In the genomic region with DNA sequence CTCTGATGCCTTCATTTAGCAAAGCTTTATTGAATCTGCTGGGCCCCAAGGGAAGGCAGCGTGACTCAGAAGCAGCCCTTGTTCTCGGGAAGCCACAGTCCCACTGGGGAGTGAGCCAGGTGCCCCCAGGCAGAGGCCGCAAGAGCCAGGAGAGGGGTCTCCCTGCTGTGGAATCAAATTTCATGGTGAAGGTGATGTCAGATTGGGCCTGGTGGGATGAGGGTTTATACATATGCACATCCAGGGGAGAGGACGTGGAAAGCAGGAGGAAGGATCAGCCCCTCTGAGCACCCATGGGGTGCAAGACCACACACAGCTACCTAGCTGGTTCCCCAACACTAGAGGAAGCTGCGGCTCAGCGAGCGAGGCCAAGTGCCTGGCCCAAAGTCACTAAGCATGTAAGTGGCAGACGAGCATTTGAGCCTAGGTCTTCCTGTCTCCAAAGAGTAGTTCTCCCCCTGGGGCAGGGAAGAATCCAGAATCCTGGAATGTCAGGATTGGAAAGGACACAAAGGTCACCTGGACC, we compare ENCODE assay signal across 9 cellular contexts. TPM values are rescaled to one million over a fixed set of nuclear protein-coding genes. Genes with fewer than 3 reads are reported as not detected.
DNase-seq lines count a peak whose midpoint lies in the region; ATAC-seq and TF ChIP-seq lines count a peak whose summit lies in the region.
"Had no signal": no experiment of that assay in that cellular context is flagged by ENCODE, and none has a peak within 500 bp of the region (broad histone marks: within the 10 kb centered on the region; RNA-seq: fewer than 3 reads in every experiment).

No MANE protein-coding gene starts in this region.

- peaks cover 29% of the 10 kb centered on the region for H3K4me1 Mint-ChIP-seq in neural progenitor cell

- no TSS peak for BruUV-seq in mammary epithelial cell (replicated peaks; lab: Mats Ljungman, UMichigan)

- dilution Hi-C loops in mammary epithelial cell (cut with HindIII; ENCODE audit: low sequenced_read_pairs), result loop anchor here (5.0 kb wide), 2 partner anchors 101 to 224 kb away; no protein-coding TSS in a partner anchor

- no peaks in the 10 kb centered on the region for H4K20me1 ChIP-seq in Karpas-422 (ENCODE audit: insufficient read depth, low read depth, low read length)
- H4K20me1 ChIP-seq in mammary epithelial cell (ENCODE audit: insufficient read depth, low read length), result no peaks in the 10 kb centered on the region
- peaks cover 20% of the 10 kb centered on the region for H4K20me1 ChIP-seq in neural progenitor cell (ENCODE audit: low read depth)

- peaks cover 7% of the 10 kb centered on the region for H3K27me3 Mint-ChIP-seq in neural progenitor cell (ENCODE audit: insufficient read depth, low read depth)

- ATAC-seq in HG03039 (IDR thresholded peaks at IDR 0.05; ENCODE audit: unreplicated experiment), result no peak
- no peak for ATAC-seq in left ventricle myocardium superior
- ATAC-seq in HG02870 (IDR thresholded peaks at IDR 0.05; ENCODE audit: unreplicated experiment), result no peak

- WGBS in mammary epithelial cell (ENCODE audit: low coverage, missing lambda C conversion rate), result 35% methylated on average over 7 of the region's 8 CpGs

- peaks cover 63% of the 10 kb centered on the region for H3K79me2 ChIP-seq in Karpas-422 (ENCODE audit: low read length)
- no peaks in the 10 kb centered on the region for H3K79me2 ChIP-seq in mammary epithelial cell (ENCODE audit: insufficient read depth, low read length)
- H3K79me2 ChIP-seq in neural progenitor cell (ENCODE audit: low read depth), result no peaks in the 10 kb centered on the region

- H3K4me3 Mint-ChIP-seq in neural progenitor cell, result peak overlapping the region; percentile 94
- H3K4me3 Mint-ChIP-seq: T-helper 1 cell treated with Interleukin-12 subunit alpha and Interleukin-12 subunit beta and Interleukin-4 antibody, amounts not matched to agents 30 μg/mL and 1 μg/mL, for 36 hours had no signal

- H3K27ac ChIP-seq in Karpas-422 (ENCODE audit: low read length) (peak overlapping the region; percentile 94), mammary epithelial cell (ENCODE audit: insufficient read depth, low read depth, low read length) (no peak overlapping the region), neural progenitor cell (no peak overlapping the region)

- intact Hi-C loops in mammary epithelial cell (cut with micrococcal nuclease) (no loop called here), left ventricle myocardium superior (cut with micrococcal nuclease) (no loop called here)

- H2AFZ ChIP-seq in Karpas-422 (ENCODE audit: low read length) (no peak overlapping the region), mammary epithelial cell (ENCODE audit: low read depth, low read length) (no peak overlapping the region), neural progenitor cell (replicated peaks) (no peak overlapping the region)

- CTCF ChIA-PET in mammary epithelial cell (lab: Charles Lee; ENCODE audit: low non-redundant PET), result no interaction called here

- no peaks in the 10 kb centered on the region for H3K9me3 ChIP-seq in ES-I3 (ENCODE audit: control insufficient read depth, insufficient read depth, low read length)
- H3K9me3 ChIP-seq in Karpas-422 (ENCODE audit: low read length), result no peaks in the 10 kb centered on the region
- H3K9me3 ChIP-seq in mammary epithelial cell (replicated peaks; ENCODE audit: insufficient read depth, low read length), result no peaks in the 10 kb centered on the region
- H3K9me3 ChIP-seq in neural progenitor cell (ENCODE audit: low read depth), result no peaks in the 10 kb centered on the region

- H3K4me3 ChIP-seq in Karpas-422 (ENCODE audit: low read length) (peak overlapping the region; percentile 85), mammary epithelial cell (replicated peaks in 1 of 3; ENCODE audit: insufficient read depth in 1 of 3, low read depth in 2 of 3, low read length in 3 of 3) (no peak overlapping the region), neural progenitor cell (no peak overlapping the region)

- no peaks in the 10 kb centered on the region for H3K36me3 Mint-ChIP-seq in neural progenitor cell

- H3K9me3 Mint-ChIP-seq in neural progenitor cell, result no peaks in the 10 kb centered on the region
- H3K9me3 Mint-ChIP-seq: T-helper 1 cell treated with Interleukin-12 subunit alpha and Interleukin-12 subunit beta and Interleukin-4 antibody, amounts not matched to agents 30 μg/mL and 1 μg/mL, for 36 hours had no signal

- in situ Hi-C loops in mammary epithelial cell (cut with MboI; ENCODE audit: low sequenced_read_pairs in 2 of 2), result no loop called here

- no peaks in the 10 kb centered on the region for H3K36me3 ChIP-seq in ES-I3 (ENCODE audit: insufficient read depth, low read length)
- H3K36me3 ChIP-seq in Karpas-422 (ENCODE audit: insufficient read depth, low read length), result no peaks in the 10 kb centered on the region
- H3K36me3 ChIP-seq in mammary epithelial cell (ENCODE audit: insufficient read depth, low read length), result no peaks in the 10 kb centered on the region
- H3K36me3 ChIP-seq in neural progenitor cell, result no peaks in the 10 kb centered on the region

- H3K4me1 ChIP-seq in ES-I3 (ENCODE audit: insufficient read depth, low read length) (peaks cover 25% of the 10 kb centered on the region), Karpas-422 (ENCODE audit: low read length) (peaks cover 50% of the 10 kb centered on the region), mammary epithelial cell (ENCODE audit: insufficient read depth, low read length) (peaks cover 17% of the 10 kb centered on the region), neural progenitor cell (peaks cover 6% of the 10 kb centered on the region)

- DNase-seq in Karpas-422, result peak; percentile 89
- peak; percentile 42 for DNase-seq in mammary epithelial cell
- no peak for DNase-seq in neural progenitor cell (ENCODE audit: low spot score)
- no peak for DNase-seq in stimulated activated CD4-positive, alpha-beta T cell treated with anti-CD3 and anti-CD28 coated beads, Interleukin-12 subunit alpha, Interleukin-12 subunit beta, amount 100 ng/mL, for 4 hours
- DNase-seq in left ventricle myocardium superior, result no peak

- peaks cover 15% of the 10 kb centered on the region for H3F3A ChIP-seq in neural progenitor cell (ENCODE audit: low read depth)

- H3K4me2 ChIP-seq in Karpas-422 (ENCODE audit: low read depth, low read length, poor library complexity, severe bottlenecking) (peak overlapping the region; percentile 90), mammary epithelial cell (ENCODE audit: insufficient read depth, low read depth, low read length) (no peak overlapping the region), neural progenitor cell (no peak overlapping the region)

- H3K27me3 ChIP-seq in Karpas-422 (ENCODE audit: low read length) (no peaks in the 10 kb centered on the region), mammary epithelial cell (ENCODE audit: insufficient read depth, low read length) (peaks cover 4% of the 10 kb centered on the region), neural progenitor cell (peaks cover 12% of the 10 kb centered on the region)

- peak overlapping the region; percentile 25 for H3K27ac Mint-ChIP-seq in neural progenitor cell
- H3K27ac Mint-ChIP-seq: T-helper 1 cell treated with Interleukin-12 subunit alpha and Interleukin-12 subunit beta and Interleukin-4 antibody, amounts not matched to agents 30 μg/mL and 1 μg/mL, for 36 hours had no signal

- TF ChIP-seq CTCF in mammary epithelial cell (conservative IDR thresholded peaks at IDR 0.05 in 1 of 2, IDR thresholded peaks at IDR 0.05 in 1 of 2; ENCODE audit: extremely low read depth in 1 of 2, insufficient read depth in 1 of 2, low read depth in 1 of 2, low read length in 2 of 2) (no peak), neural progenitor cell (IDR thresholded peaks at IDR 0.05) (no peak)

- peak overlapping the region; percentile 96; the same call in 1 of the 2 replicates for H3K9ac ChIP-seq in ES-I3 (ENCODE audit: low read depth, low read length)
- H3K9ac ChIP-seq in Karpas-422 (ENCODE audit: low read length), result peak overlapping the region; percentile 83
- H3K9ac ChIP-seq in mammary epithelial cell (ENCODE audit: insufficient read depth, low read length), result no peak overlapping the region
- no peak overlapping the region for H3K9ac ChIP-seq in neural progenitor cell

- H3K9me2 ChIP-seq in Karpas-422 (replicated peaks; ENCODE audit: insufficient read depth, low read length), result no peaks in the 10 kb centered on the region

RNA-seq across cellular contexts. Expression of gene SYNGR1, which starts 2.0 kb away (rescaled TPM):
- total RNA-seq in Karpas-422 (2014; rRNA removed; shearing (Covaris generic); ENCODE audit: low replicate concordance), result 37.2 and 47.7 TPM in 2 replicates
- total RNA-seq in mammary epithelial cell (1 to 10 TPM in 1 of 2 donors, under 1 TPM in 1; 0.89 to 1.5 TPM), neural progenitor cell (ENCODE audit: low replicate concordance) (11.0 and 26.9 TPM in 2 replicates), left ventricle myocardium superior (41.3 TPM)
- polyA plus RNA-seq in mammary epithelial cell, result 0.23 TPM
- not detected for polyA minus RNA-seq in mammary epithelial cell

RNA-seq across cellular contexts. Expression of gene RPL3, which starts 32.3 kb away (rescaled TPM):
- total RNA-seq in Karpas-422 (2014; rRNA removed; shearing (Covaris generic); ENCODE audit: low replicate concordance), result 1,770 and 3,552 TPM in 2 replicates
- 1,000 to 10,000 TPM; 1,970 to 2,165 TPM for total RNA-seq in mammary epithelial cell
- polyA plus RNA-seq in mammary epithelial cell, result 3,548 TPM
- polyA minus RNA-seq in mammary epithelial cell, result 1,634 TPM
- 3,021 and 4,709 TPM in 2 replicates for total RNA-seq in neural progenitor cell (ENCODE audit: low replicate concordance)
- 319 TPM for total RNA-seq in left ventricle myocardium superior

RNA-seq across cellular contexts. Expression of gene TAB1, which starts 47.8 kb away (rescaled TPM):
- total RNA-seq in Karpas-422 (2014; rRNA removed; shearing (Covaris generic); ENCODE audit: low replicate concordance), result 11.0 and 15.9 TPM in 2 replicates
- total RNA-seq in mammary epithelial cell, result 10 to 100 TPM; 14.7 to 17.8 TPM
- 16.0 TPM for polyA plus RNA-seq in mammary epithelial cell
- polyA minus RNA-seq in mammary epithelial cell, result 7.5 TPM
- 15.8 and 28.7 TPM in 2 replicates for total RNA-seq in neural progenitor cell (ENCODE audit: low replicate concordance)
- total RNA-seq in left ventricle myocardium superior, result 18.4 TPM

Comparison
In these comparisons a context has a peak if more than half of its experiments do, and no peak if none do; other contexts are left out.
1. H3K9ac ChIP-seq: peak in ES-I3 (single experiment) and Karpas-422 (single experiment); none in mammary epithelial cell (single experiment) and neural progenitor cell (single experiment).
2. DNase-seq: peak in Karpas-422 (single experiment) and mammary epithelial cell (single experiment); none in neural progenitor cell (single experiment), stimulated activated CD4-positive, alpha-beta T cell treated with anti-CD3 and anti-CD28 coated beads, Interleukin-12 subunit alpha, Interleukin-12 subunit beta, amount 100 ng/mL, for 4 hours (single experiment) and left ventricle myocardium superior (single experiment).